8 cellular contexts compared by ENCODE assay signal in genomic region chr15:84570164-84570692, GRCh38. TPM values are rescaled to one million over a fixed set of nuclear protein-coding genes. Genes with fewer than 3 reads are reported as not detected.
DNase-seq lines count a peak whose midpoint lies in the region; ATAC-seq and TF ChIP-seq lines count a peak whose summit lies in the region.

No MANE protein-coding gene starts in this region.

- no peaks in the 10 kb centered on the region for H3K36me3 ChIP-seq in SK-N-MC (ENCODE audit: insufficient read depth, low read length)
- peaks cover 0 to 9% (median 0%) of the 10 kb centered on the region in 9 donors for H3K36me3 ChIP-seq in heart left ventricle
- peaks cover 0 to 6% of the 10 kb centered on the region in 2 donors for H3K36me3 ChIP-seq in psoas muscle (ENCODE audit: insufficient read depth in 1 of 2, low read depth in 1 of 2)

- H3K4me3 Mint-ChIP-seq in activated naive CD8-positive, alpha-beta T cell treated with anti-CD3 and anti-CD28 coated beads, Interleukin-2, amount 10 ng/mL, durations not matched to agents 7 days and 5 days, result peak overlapping the region; percentile 90

- in situ Hi-C loops in ACHN (cut with HindIII; ENCODE audit: low pct_ligation_motif_present, low pct_unique_long_range_greater_than_20kb, low sequenced_read_pairs), result no loop called here

- H3K4me3 ChIP-seq in SK-N-MC (peak overlapping the region; percentile 95), heart left ventricle (peak overlapping the region; percentile 63 to 97 (median 81)), psoas muscle (peak overlapping the region; percentile 78)

- H3K36me3 Mint-ChIP-seq in activated naive CD8-positive, alpha-beta T cell treated with anti-CD3 and anti-CD28 coated beads, Interleukin-2, amount 10 ng/mL, durations not matched to agents 7 days and 5 days, result peaks cover 8% of the 10 kb centered on the region

- peaks cover 0 to 14% (median 8%) of the 10 kb centered on the region in 12 donors for H3K4me1 ChIP-seq in heart left ventricle
- H3K4me1 ChIP-seq in psoas muscle, result peaks cover 9% of the 10 kb centered on the region

- POLR2A ChIA-PET in activated naive CD8-positive, alpha-beta T cell treated with anti-CD3 and anti-CD28 coated beads, Interleukin-2, amount 10 ng/mL, durations not matched to agents 7 days and 5 days (lab: Charles Lee), result interaction anchor here (1.2 kb wide), 1 partner anchor 60 kb away, joined by 3 read pairs; no protein-coding TSS in a partner anchor

- ATAC-seq in GM21447 (IDR thresholded peaks at IDR 0.05; ENCODE audit: unreplicated experiment) (peak; percentile 53), heart left ventricle (peak; percentile 35 to 77 (median 72)), psoas muscle (peak; percentile 63 to 78 (median 74)), HG03378 (IDR thresholded peaks at IDR 0.05; ENCODE audit: unreplicated experiment) (no peak)
- ATAC-seq in activated naive CD8-positive, alpha-beta T cell treated with anti-CD3 and anti-CD28 coated beads, Interleukin-2, amount 10 ng/mL, durations not matched to agents 7 days and 5 days (ENCODE audit: low read depth), result peak; percentile 64

- H3K27ac Mint-ChIP-seq in activated naive CD8-positive, alpha-beta T cell treated with anti-CD3 and anti-CD28 coated beads, Interleukin-2, amount 10 ng/mL, durations not matched to agents 7 days and 5 days, result peak overlapping the region; percentile 87

- peak overlapping the region; percentile 90 for H3K9ac ChIP-seq in SK-N-MC (ENCODE audit: insufficient read length)

- H3K27ac ChIP-seq in SK-N-MC (no peak overlapping the region), heart left ventricle (peak overlapping the region; percentile 78 to 97 (median 93)), psoas muscle (peak overlapping the region; percentile 92)

- H3K9me3 ChIP-seq in SK-N-MC (ENCODE audit: low read depth, low read length), result no peaks in the 10 kb centered on the region
- H3K9me3 ChIP-seq in heart left ventricle, result no peaks in the 10 kb centered on the region
- H3K9me3 ChIP-seq in psoas muscle, result no peaks in the 10 kb centered on the region

- TF ChIP-seq CTCF in heart left ventricle (IDR thresholded peaks at IDR 0.05) (no peak), psoas muscle (IDR thresholded peaks at IDR 0.05) (no peak)

- peaks cover 9% of the 10 kb centered on the region for H3K4me1 Mint-ChIP-seq in activated naive CD8-positive, alpha-beta T cell treated with anti-CD3 and anti-CD28 coated beads, Interleukin-2, amount 10 ng/mL, durations not matched to agents 7 days and 5 days

- no peaks in the 10 kb centered on the region for H3K27me3 ChIP-seq in heart left ventricle
- no peaks in the 10 kb centered on the region for H3K27me3 ChIP-seq in psoas muscle (ENCODE audit: insufficient read depth in 3 of 3, low read length in 2 of 3)

- no peaks in the 10 kb centered on the region for H3K9me3 Mint-ChIP-seq in activated naive CD8-positive, alpha-beta T cell treated with anti-CD3 and anti-CD28 coated beads, Interleukin-2, amount 10 ng/mL, durations not matched to agents 7 days and 5 days

- TF ChIP-seq POLR2A in heart left ventricle (IDR thresholded peaks at IDR 0.05), result no peak

- peak; percentile 22 for DNase-seq in ACHN
- DNase-seq in SK-N-MC (ENCODE audit: low read depth, low spot score), result no peak
- peak; percentile 77 for DNase-seq in activated naive CD8-positive, alpha-beta T cell treated with anti-CD3 and anti-CD28 coated beads, Interleukin-2, amount 10 ng/mL, durations not matched to agents 7 days and 5 days
- peak; percentile 51 to 77 (median 60) for DNase-seq in heart left ventricle
- DNase-seq in psoas muscle, result peak; percentile 68 to 81
- DNase-seq in hippocampal formation (lab: John Stamatoyannopoulos, UW), result no peak

- WGBS in heart left ventricle, 4 donors, result 0% methylated on average over 13 to 48 of the region's 48 CpGs
- WGBS in psoas muscle, 3 donors, result 0 to 1% (median 1%) methylated on average over 31 to 48 of the region's 48 CpGs

- peaks cover 5% of the 10 kb centered on the region for H3K27me3 Mint-ChIP-seq in activated naive CD8-positive, alpha-beta T cell treated with anti-CD3 and anti-CD28 coated beads, Interleukin-2, amount 10 ng/mL, durations not matched to agents 7 days and 5 days

- intact Hi-C loops in heart left ventricle (cut with DNase I) (no loop called here), psoas muscle (cut with DNase I) (no loop called here)

RNA-seq across cellular contexts. Expression of gene ZSCAN2, which starts 30.6 kb away (rescaled TPM):
- 10 to 100 TPM in 1 of 2 experiments, 1 to 10 TPM in 1; 9.6 to 10.9 TPM for total RNA-seq in activated naive CD8-positive, alpha-beta T cell treated with anti-CD3 and anti-CD28 coated beads, Interleukin-2, amount 10 ng/mL, durations not matched to agents 7 days and 5 days
- total RNA-seq in heart left ventricle, result 10 to 100 TPM in 1 of 9 donors, 1 to 10 TPM in 8; 4.6 to 10.6 (median 6.3) TPM
- polyA plus RNA-seq in heart left ventricle, result 1 to 10 TPM; 4.3 to 4.5 TPM
- total RNA-seq in psoas muscle, result 1 to 10 TPM; 3.3 to 5.4 (median 4.4) TPM
- 1 to 10 TPM; 3.5 to 9.6 (median 3.6) TPM for polyA plus RNA-seq in psoas muscle

Comparison
In these comparisons a context has a peak if more than half of its experiments do, and no peak if none do; other contexts are left out.
1. DNase-seq: peak in ACHN (single experiment), activated naive CD8-positive, alpha-beta T cell treated with anti-CD3 and anti-CD28 coated beads, Interleukin-2, amount 10 ng/mL, durations not matched to agents 7 days and 5 days (single experiment), heart left ventricle (5 of 5) and psoas muscle (2 of 2); none in SK-N-MC (single experiment) and hippocampal formation (0 of 2).
2. Peak in every context shown above with its lines, with median percentiles within 50 percentile points of each other: H3K4me3 ChIP-seq.